Comparison of ENCODE assay signal across 1 cellular context in the genomic region with DNA sequence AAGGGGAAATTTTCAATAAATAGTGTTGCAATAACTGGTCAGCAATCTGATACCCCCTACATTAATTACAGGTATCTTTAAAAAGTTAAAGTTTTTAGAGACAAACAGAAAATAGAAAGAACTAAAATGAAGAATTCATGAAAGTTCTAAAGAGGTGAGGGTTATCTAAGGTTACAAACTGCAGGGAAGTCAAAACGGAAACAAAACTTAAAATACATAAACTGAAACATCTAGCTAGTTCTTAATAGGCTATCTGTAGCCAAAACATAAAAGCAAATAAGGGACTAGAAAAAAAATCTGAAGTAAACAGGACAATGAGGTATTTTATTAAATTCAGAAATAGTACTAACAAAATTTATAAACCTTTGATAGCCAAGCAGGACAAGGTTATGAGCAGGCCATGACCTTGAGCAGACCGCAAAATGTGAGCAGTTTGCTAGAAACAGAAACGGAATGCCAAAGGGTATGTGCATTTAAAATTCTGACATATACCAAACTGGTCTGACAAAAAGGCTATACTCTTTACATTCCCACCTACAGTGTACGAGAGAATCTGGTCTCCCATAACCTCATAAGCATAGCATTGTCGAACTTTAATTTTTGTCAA. TPM values are rescaled to one million over a fixed set of nuclear protein-coding genes. Genes with fewer than 3 reads are reported as not detected.
"Had no signal": no experiment of that assay in that cellular context is flagged by ENCODE, and none has a peak within 500 bp of the region (broad histone marks: within the 10 kb centered on the region; RNA-seq: fewer than 3 reads in every experiment).

No MANE protein-coding gene starts in this region.

RNA-seq across cellular contexts. Expression of gene SRRM3, which starts 56.9 kb away (rescaled TPM):
- total RNA-seq: naive thymus-derived CD8-positive, alpha-beta T cell had no signal
- polyA plus RNA-seq: naive thymus-derived CD8-positive, alpha-beta T cell had no signal
